ENCODE assay signal across 8 cellular contexts in the genomic region with DNA sequence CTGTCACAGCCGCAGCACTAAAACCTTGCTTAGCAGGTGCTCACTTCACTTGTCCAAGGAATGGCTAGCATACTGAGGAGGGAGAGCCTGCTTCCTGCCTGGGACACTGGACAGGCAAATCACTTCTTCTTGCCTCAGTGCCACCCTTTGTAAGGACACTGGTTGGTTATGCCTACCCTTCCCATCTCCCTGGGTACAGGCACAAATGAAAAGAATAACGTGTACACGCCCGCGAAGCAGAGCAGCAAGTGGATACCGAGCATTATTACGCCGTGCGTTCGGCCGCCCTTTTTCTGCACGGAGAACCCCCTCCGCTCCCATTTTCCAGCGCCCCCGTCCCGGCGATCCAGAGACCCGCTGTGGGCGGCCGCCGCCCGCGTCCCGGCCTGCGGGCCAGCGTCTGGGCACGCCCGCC. TPM values are rescaled to one million over a fixed set of nuclear protein-coding genes. Genes with fewer than 3 reads are reported as not detected.
DNase-seq lines count a peak whose midpoint lies in the region; ATAC-seq and TF ChIP-seq lines count a peak whose summit lies in the region.

No MANE protein-coding gene starts in this region.

- H3K4me3 ChIP-seq in WI38 (ENCODE audit: low read depth, low read length) (peak overlapping the region; percentile 78), fibroblast of villous mesenchyme (ENCODE audit: low read depth, low read length) (peak overlapping the region; percentile 88)

- peak; percentile 69 for DNase-seq in G401 (ENCODE audit: low spot score)
- DNase-seq in fibroblast of villous mesenchyme (ENCODE audit: low read depth) = peak; percentile 21
- DNase-seq in omental fat pad (ENCODE audit: low spot score) = no peak
- DNase-seq in HPDE6-E6E7 (ENCODE audit: extremely low spot score) = no peak
- DNase-seq in activated gamma-delta T cell (lab: John Stamatoyannopoulos, UW) = no peak

- TF ChIP-seq CTCF in WI38 (IDR thresholded peaks at IDR 0.05; ENCODE audit: low read depth, low read length) (no peak), fibroblast of villous mesenchyme (IDR thresholded peaks at IDR 0.05; ENCODE audit: insufficient read depth, low read depth, low read length) (no peak), omental fat pad (IDR thresholded peaks at IDR 0.05) (no peak)

- in situ Hi-C loops in G401 (cut with HindIII; ENCODE audit: low sequenced_read_pairs) = no loop called here

- peak; percentile 28 for ATAC-seq in GM19467 (IDR thresholded peaks at IDR 0.05; ENCODE audit: unreplicated experiment)
- peak; percentile 20 for ATAC-seq in HG03457 (IDR thresholded peaks at IDR 0.05; ENCODE audit: unreplicated experiment)
- peak; percentile 18 for ATAC-seq in omental fat pad (ENCODE audit: low FRiP score)

RNA-seq across cellular contexts. Expression of gene KLHL2, which starts 0.3 kb away (rescaled TPM):
- total RNA-seq in G401 (2014; rRNA removed; shearing (Covaris generic)) = 1.1 and 3.4 TPM in 2 replicates
- total RNA-seq in fibroblast of villous mesenchyme = 11.0 and 16.4 TPM in 2 replicates
- total RNA-seq in omental fat pad = 10 to 100 TPM; 23.1 to 42.6 (median 32.4) TPM

Comparison
In these comparisons a context has a peak if more than half of its experiments do, and no peak if none do; other contexts are left out.
1. DNase-seq: peak in G401 (single experiment) and fibroblast of villous mesenchyme (single experiment); none in omental fat pad (single experiment), HPDE6-E6E7 (single experiment) and activated gamma-delta T cell (single experiment).
2. Peak in every context shown above with its lines, with median percentiles within 50 percentile points of each other: ATAC-seq.